In genomic region chr12:92297405-92297804, GRCh38 we compare ENCODE assay signal across 1 cellular context.
TF ChIP-seq lines count a peak whose summit lies in the region.

No MANE protein-coding gene starts in this region.

TF ChIP-seq in SK-N-SH, 30 proteins besides CTCF, POLR2A, EP300 and RAD21 (continued from another document):
- TF ChIP-seq ZBTB33 (IDR thresholded peaks at IDR 0.05; ENCODE audit: borderline replicate concordance, low read depth) (no peak), IRF3 (IDR thresholded peaks at IDR 0.05; ENCODE audit: low read depth, low read length) (no peak)
